Comparison of ENCODE assay signal across 16 cellular contexts in genomic region chr1:219941179-219942118, GRCh38. TPM values are rescaled to one million over a fixed set of nuclear protein-coding genes. Genes with fewer than 3 reads are reported as not detected.
A peak's percentile ranks its signal among the peaks of the same experiment; 100 is the strongest.
DNase-seq lines count a peak whose midpoint lies in the region; ATAC-seq, FAIRE-seq and TF ChIP-seq lines count a peak whose summit lies in the region.
"Had no signal": no experiment of that assay in that cellular context is flagged by ENCODE, and none has a peak within 500 bp of the region (broad histone marks: within the 10 kb centered on the region; RNA-seq: fewer than 3 reads in every experiment).

No MANE protein-coding gene starts in this region.

- ATAC-seq in lower lobe of right lung: no peak

- no peak overlapping the region for H3K27ac ChIP-seq in HEK293 (ENCODE audit: extremely low read depth, low read depth, low read length)
- H3K27ac ChIP-seq in liver (ENCODE audit: low read depth in 1 of 2, low read length in 2 of 2): peak overlapping the region; percentile 55 to 83
- H3K27ac ChIP-seq in thyroid gland: peak overlapping the region in 2 of 3 donors; percentile 9 to 82
- no peak overlapping the region for H3K27ac ChIP-seq in lower lobe of right lung
- H3K27ac ChIP-seq: BLaER1 had no signal

- POLR2A ChIA-PET in HEK293 (lab: Yijun Ruan, JAX): no interaction called here

- TF ChIP-seq POLR2A in thyroid gland (IDR thresholded peaks at IDR 0.05): no peak

- TF ChIP-seq CTCF in HEK293 (tag by site-specific recombination; IDR thresholded peaks at IDR 0.05) (no peak), bronchial epithelial cell (IDR thresholded peaks at IDR 0.05; ENCODE audit: insufficient read depth, low read length, severe bottlenecking) (no peak), liver (IDR thresholded peaks at IDR 0.05; ENCODE audit: low read depth, low read length, missing input control) (no peak), thyroid gland (IDR thresholded peaks at IDR 0.05) (no peak), lower lobe of right lung (IDR thresholded peaks at IDR 0.05) (no peak)

- H3K36me3 ChIP-seq in HEK293 (ENCODE audit: control insufficient read depth in 2 of 2, insufficient read depth in 1 of 2, low read length in 2 of 2): no peaks in the 10 kb centered on the region
- no peaks in the 10 kb centered on the region for H3K36me3 ChIP-seq in bronchial epithelial cell (ENCODE audit: control insufficient read depth, insufficient read depth, low read length)
- no peaks in the 10 kb centered on the region for H3K36me3 ChIP-seq in liver (ENCODE audit: control insufficient read depth in 4 of 4, insufficient read depth in 3 of 4, low read depth in 1 of 4, low read length in 3 of 4)
- no peaks in the 10 kb centered on the region for H3K36me3 ChIP-seq in thyroid gland
- H3K36me3 ChIP-seq in lower lobe of right lung: no peaks in the 10 kb centered on the region
- H3K36me3 ChIP-seq: BLaER1 had no signal

- DNase-seq in bronchial epithelial cell (ENCODE audit: low read depth) (no peak), thyroid gland (no peak), medulla oblongata (ENCODE audit: extremely low spot score) (no peak), lower lobe of right lung (no peak), NOMO-1 treated with DMSO at 0.1 percent for 48 hours (lab: John Stamatoyannopoulos, UW; ENCODE audit: unreplicated experiment) (no peak)
- DNase-seq: 8988T; AML-193; CD8-positive, alpha-beta memory T cell; DMS53; GF-D8; H7; HFFc6 had no signal

- no peaks in the 10 kb centered on the region for H3K4me1 ChIP-seq in HEK293 (ENCODE audit: control insufficient read depth, insufficient read depth, low read length)
- peaks cover 5 to 31% (median 26%) of the 10 kb centered on the region in 4 donors for H3K4me1 ChIP-seq in liver (ENCODE audit: control insufficient read depth in 4 of 4, insufficient read depth in 4 of 4, low read length in 3 of 4)
- peaks cover 18 to 20% of the 10 kb centered on the region in 2 donors for H3K4me1 ChIP-seq in thyroid gland
- no peaks in the 10 kb centered on the region for H3K4me1 ChIP-seq in lower lobe of right lung

- CTCF ChIA-PET in HEK293 (lab: Yijun Ruan, JAX): no interaction called here

- intact Hi-C loops in thyroid gland (cut with DNase I) (no loop called here), lower lobe of right lung (cut with DNase I) (no loop called here)

- peak; percentile 44 to 52 for TF ChIP-seq RAD21 in liver (IDR thresholded peaks at IDR 0.05)

- 24% methylated on average over 2 of the region's 2 CpGs for WGBS in liver
- 85 to 91% methylated on average over 2 of the region's 2 CpGs for WGBS in thyroid gland, 2 donors

- peak; percentile 32 for FAIRE-seq in bronchial epithelial cell (lab: Jason Lieb, UNC)

- H3K4me3 ChIP-seq in HEK293 (ENCODE audit: low read depth, low read length): no peak overlapping the region
- H3K4me3 ChIP-seq in bronchial epithelial cell (ENCODE audit: low read depth, low read length): no peak overlapping the region
- peak overlapping the region in 2 of 3 donors; percentile 14 to 54 for H3K4me3 ChIP-seq in liver (ENCODE audit: low read depth in 1 of 3, low read length in 3 of 3)
- H3K4me3 ChIP-seq in thyroid gland (replicated peaks in 1 of 3): no peak overlapping the region
- H3K4me3 ChIP-seq in lower lobe of right lung: no peak overlapping the region
- H3K4me3 ChIP-seq: BLaER1 had no signal

- H3K9ac ChIP-seq in liver (ENCODE audit: low read depth in 1 of 2, low read length in 2 of 2): peak overlapping the region; percentile 9 to 29
- H3K9ac ChIP-seq: BLaER1 had no signal

- H3K27me3 ChIP-seq in bronchial epithelial cell (ENCODE audit: control insufficient read depth, insufficient read depth, low read length) (no peaks in the 10 kb centered on the region), liver (ENCODE audit: control insufficient read depth in 4 of 4, insufficient read depth in 4 of 4, low read length in 3 of 4) (no peaks in the 10 kb centered on the region), thyroid gland (no peaks in the 10 kb centered on the region), lower lobe of right lung (ENCODE audit: low read depth) (peaks cover 5% of the 10 kb centered on the region)
- H3K27me3 ChIP-seq: BLaER1 had no signal

- no peaks in the 10 kb centered on the region for H3K9me3 ChIP-seq in HEK293 (ENCODE audit: control insufficient read depth, insufficient read depth, low read depth, low read length)
- H3K9me3 ChIP-seq in liver (ENCODE audit: control insufficient read depth in 4 of 4, low read length in 3 of 4): no peaks in the 10 kb centered on the region
- no peaks in the 10 kb centered on the region for H3K9me3 ChIP-seq in thyroid gland
- no peaks in the 10 kb centered on the region for H3K9me3 ChIP-seq in lower lobe of right lung

TF ChIP-seq in HEK293, 187 proteins besides CTCF, POLR2A, EP300 and RAD21 (continues in another document):
- TF ChIP-seq PRDM1 (tag by site-specific recombination; IDR thresholded peaks at IDR 0.05) (peak; percentile 64; the same call in 1 of the 2 replicates), ZNF518A (tag by site-specific recombination; conservative IDR thresholded peaks at IDR 0.05; ENCODE audit: low read depth) (no peak), GLIS2 (tag by site-specific recombination; IDR thresholded peaks at IDR 0.05) (no peak)

TF ChIP-seq in liver, 16 proteins besides CTCF, POLR2A, EP300 and RAD21:
- TF ChIP-seq EGR1 (IDR thresholded peaks at IDR 0.05; ENCODE audit: low read depth in 2 of 2): peak in 1 of 2 donors; percentile 54
- TF ChIP-seq YY1 (IDR thresholded peaks at IDR 0.05): peak; percentile 82
- peak; percentile 86 for TF ChIP-seq MAX (IDR thresholded peaks at IDR 0.05)
- peak in 1 of 2 donors; percentile 79 for TF ChIP-seq JUND (IDR thresholded peaks at IDR 0.05)
- peak; percentile 71 for TF ChIP-seq HNF4G (IDR thresholded peaks at IDR 0.05)
- peak; percentile 15 for TF ChIP-seq NR2F2 (IDR thresholded peaks at IDR 0.05)
- peak; percentile 69 for TF ChIP-seq FOXA1 (IDR thresholded peaks at IDR 0.05)
- TF ChIP-seq, protein P1, sequence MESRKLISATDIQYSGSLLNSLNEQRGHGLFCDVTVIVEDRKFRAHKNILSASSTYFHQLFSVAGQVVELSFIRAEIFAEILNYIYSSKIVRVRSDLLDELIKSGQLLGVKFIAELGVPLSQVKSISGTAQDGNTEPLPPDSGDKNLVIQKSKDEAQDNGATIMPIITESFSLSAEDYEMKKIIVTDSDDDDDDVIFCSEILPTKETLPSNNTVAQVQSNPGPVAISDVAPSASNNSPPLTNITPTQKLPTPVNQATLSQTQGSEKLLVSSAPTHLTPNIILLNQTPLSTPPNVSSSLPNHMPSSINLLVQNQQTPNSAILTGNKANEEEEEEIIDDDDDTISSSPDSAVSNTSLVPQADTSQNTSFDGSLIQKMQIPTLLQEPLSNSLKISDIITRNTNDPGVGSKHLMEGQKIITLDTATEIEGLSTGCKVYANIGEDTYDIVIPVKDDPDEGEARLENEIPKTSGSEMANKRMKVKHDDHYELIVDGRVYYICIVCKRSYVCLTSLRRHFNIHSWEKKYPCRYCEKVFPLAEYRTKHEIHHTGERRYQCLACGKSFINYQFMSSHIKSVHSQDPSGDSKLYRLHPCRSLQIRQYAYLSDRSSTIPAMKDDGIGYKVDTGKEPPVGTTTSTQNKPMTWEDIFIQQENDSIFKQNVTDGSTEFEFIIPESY (IDR thresholded peaks at IDR 0.05): peak; percentile 72
- no peak for TF ChIP-seq FOXA2 (IDR thresholded peaks at IDR 0.05)
- TF ChIP-seq RXRA (IDR thresholded peaks at IDR 0.05): peak; percentile 65 to 84
- TF ChIP-seq, protein P2, sequence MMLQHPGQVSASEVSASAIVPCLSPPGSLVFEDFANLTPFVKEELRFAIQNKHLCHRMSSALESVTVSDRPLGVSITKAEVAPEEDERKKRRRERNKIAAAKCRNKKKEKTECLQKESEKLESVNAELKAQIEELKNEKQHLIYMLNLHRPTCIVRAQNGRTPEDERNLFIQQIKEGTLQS (IDR thresholded peaks at IDR 0.05): no peak
- no peak for TF ChIP-seq TAF1 (conservative IDR thresholded peaks at IDR 0.05)
- peak; percentile 88 to 90 for TF ChIP-seq HNF4A (conservative IDR thresholded peaks at IDR 0.05)
- no peak for TF ChIP-seq GABPA (IDR thresholded peaks at IDR 0.05 in 1 of 2, conservative IDR thresholded peaks at IDR 0.05 in 1 of 2)
- TF ChIP-seq SP1 (IDR thresholded peaks at IDR 0.05): peak; percentile 62
- TF ChIP-seq, protein P3, sequence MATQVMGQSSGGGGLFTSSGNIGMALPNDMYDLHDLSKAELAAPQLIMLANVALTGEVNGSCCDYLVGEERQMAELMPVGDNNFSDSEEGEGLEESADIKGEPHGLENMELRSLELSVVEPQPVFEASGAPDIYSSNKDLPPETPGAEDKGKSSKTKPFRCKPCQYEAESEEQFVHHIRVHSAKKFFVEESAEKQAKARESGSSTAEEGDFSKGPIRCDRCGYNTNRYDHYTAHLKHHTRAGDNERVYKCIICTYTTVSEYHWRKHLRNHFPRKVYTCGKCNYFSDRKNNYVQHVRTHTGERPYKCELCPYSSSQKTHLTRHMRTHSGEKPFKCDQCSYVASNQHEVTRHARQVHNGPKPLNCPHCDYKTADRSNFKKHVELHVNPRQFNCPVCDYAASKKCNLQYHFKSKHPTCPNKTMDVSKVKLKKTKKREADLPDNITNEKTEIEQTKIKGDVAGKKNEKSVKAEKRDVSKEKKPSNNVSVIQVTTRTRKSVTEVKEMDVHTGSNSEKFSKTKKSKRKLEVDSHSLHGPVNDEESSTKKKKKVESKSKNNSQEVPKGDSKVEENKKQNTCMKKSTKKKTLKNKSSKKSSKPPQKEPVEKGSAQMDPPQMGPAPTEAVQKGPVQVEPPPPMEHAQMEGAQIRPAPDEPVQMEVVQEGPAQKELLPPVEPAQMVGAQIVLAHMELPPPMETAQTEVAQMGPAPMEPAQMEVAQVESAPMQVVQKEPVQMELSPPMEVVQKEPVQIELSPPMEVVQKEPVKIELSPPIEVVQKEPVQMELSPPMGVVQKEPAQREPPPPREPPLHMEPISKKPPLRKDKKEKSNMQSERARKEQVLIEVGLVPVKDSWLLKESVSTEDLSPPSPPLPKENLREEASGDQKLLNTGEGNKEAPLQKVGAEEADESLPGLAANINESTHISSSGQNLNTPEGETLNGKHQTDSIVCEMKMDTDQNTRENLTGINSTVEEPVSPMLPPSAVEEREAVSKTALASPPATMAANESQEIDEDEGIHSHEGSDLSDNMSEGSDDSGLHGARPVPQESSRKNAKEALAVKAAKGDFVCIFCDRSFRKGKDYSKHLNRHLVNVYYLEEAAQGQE (IDR thresholded peaks at IDR 0.05): peak; percentile 71
TF ChIP-seq in liver: peak in this region for 12.

RNA-seq across cellular contexts. Expression of gene SLC30A10, which starts 13.1 kb away (rescaled TPM):
- total RNA-seq in bronchial epithelial cell (under 0.01 TPM in 1 of 2 replicates, not detected in the other), liver (10 to 100 TPM; 56.5 to 90.9 TPM), thyroid gland (under 1 TPM in 1 of 4 donors, not detected in 3; 0.33 TPM), lower lobe of right lung (not detected)
- polyA plus RNA-seq in liver: 10 to 100 TPM; 18.5 to 18.8 TPM
- total RNA-seq: CD8-positive, alpha-beta memory T cell; HFFc6; HT1080 had no signal
- polyA plus RNA-seq: CD8-positive, alpha-beta memory T cell had no signal

Comparison
In these comparisons a context has a peak if more than half of its experiments do, and no peak if none do; other contexts are left out.
1. H3K27ac ChIP-seq: peak in liver (2 of 2) and thyroid gland (2 of 3); none in HEK293 (single experiment) and lower lobe of right lung (single experiment).
2. H3K4me3 ChIP-seq: peak in liver (2 of 3); none in HEK293 (single experiment), bronchial epithelial cell (single experiment), thyroid gland (0 of 3) and lower lobe of right lung (single experiment).
3. RNA of gene SLC30A10, which starts 13.1 kb away (total RNA-seq): 56.5 to 90.9 TPM in liver; under 0.01 TPM in bronchial epithelial cell, 0.33 TPM in thyroid gland and not detected in lower lobe of right lung (single experiment); every median in the first group is over 10 times any median in the second.